In the genomic region with DNA sequence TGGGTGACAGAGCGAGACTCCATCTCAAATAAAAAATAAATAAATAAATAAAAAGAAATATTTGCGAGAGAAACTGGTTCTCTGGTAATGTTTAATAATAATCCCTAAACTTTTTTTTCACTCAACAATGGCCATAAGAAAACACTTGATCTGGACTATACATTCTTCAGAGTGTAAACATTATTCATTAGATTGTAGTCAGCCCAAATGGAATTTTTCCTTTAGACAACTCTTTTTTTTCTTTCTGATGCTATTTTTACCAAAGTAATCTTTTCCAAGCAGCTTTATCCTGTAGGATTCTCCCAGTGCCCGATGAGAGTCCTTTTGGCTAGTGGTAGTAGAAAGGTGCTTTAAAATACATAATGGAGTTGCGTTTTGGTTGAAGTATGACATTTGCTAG, we compare ENCODE assay signal across 24 cellular contexts.
"Had no signal": no experiment of that assay in that cellular context is flagged by ENCODE, and none has a peak within 500 bp of the region (broad histone marks: within the 10 kb centered on the region; RNA-seq: fewer than 3 reads in every experiment).

No MANE protein-coding gene starts in this region.

- H3K27ac Mint-ChIP-seq: activated CD4-positive, alpha-beta T cell treated with anti-CD3 and anti-CD28 coated beads for 36 hours; activated CD8-positive, alpha-beta T cell treated with anti-CD3 and anti-CD28 coated beads, Interleukin-2, amount 10 ng/mL, durations not matched to agents 7 days and 5 days; activated naive CD8-positive, alpha-beta T cell treated with anti-CD3 and anti-CD28 coated beads, Interleukin-2, amount 10 ng/mL, durations not matched to agents 7 days and 5 days had no signal

- H3K4me3 ChIP-seq: adrenal gland, body of pancreas had no signal

- H3K4me2 ChIP-seq: SK-N-SH had no signal

- H3K27ac ChIP-seq: adrenal gland, body of pancreas, WERI-Rb-1 had no signal

- H3K9me3 Mint-ChIP-seq: activated naive CD8-positive, alpha-beta T cell treated with anti-CD3 and anti-CD28 coated beads, Interleukin-2, amount 10 ng/mL, durations not matched to agents 7 days and 5 days; central memory CD8-positive, alpha-beta T cell had no signal

- H3K9ac ChIP-seq: SK-N-SH had no signal

- H3K27me3 ChIP-seq: adrenal gland, body of pancreas had no signal

- H3K36me3 ChIP-seq: adrenal gland, WERI-Rb-1 had no signal

- H3K27me3 Mint-ChIP-seq: activated CD4-positive, alpha-beta T cell treated with anti-CD3 and anti-CD28 coated beads for 36 hours; activated naive CD8-positive, alpha-beta T cell treated with anti-CD3 and anti-CD28 coated beads, Interleukin-2, amount 10 ng/mL, durations not matched to agents 7 days and 5 days; central memory CD8-positive, alpha-beta T cell had no signal

- H3K9me3 ChIP-seq: adrenal gland, body of pancreas, SK-N-SH had no signal

- H3K36me3 Mint-ChIP-seq: activated naive CD8-positive, alpha-beta T cell treated with anti-CD3 and anti-CD28 coated beads, Interleukin-2, amount 10 ng/mL, durations not matched to agents 7 days and 5 days had no signal

- H3K4me3 Mint-ChIP-seq: activated CD4-positive, alpha-beta T cell treated with anti-CD3 and anti-CD28 coated beads for 36 hours; activated CD8-positive, alpha-beta T cell treated with anti-CD3 and anti-CD28 coated beads, Interleukin-2, amount 10 ng/mL, durations not matched to agents 7 days and 5 days; activated naive CD8-positive, alpha-beta T cell treated with anti-CD3 and anti-CD28 coated beads, Interleukin-2, amount 10 ng/mL, durations not matched to agents 7 days and 5 days; central memory CD8-positive, alpha-beta T cell had no signal

- H3K4me1 Mint-ChIP-seq: activated CD4-positive, alpha-beta T cell treated with anti-CD3 and anti-CD28 coated beads for 36 hours; activated naive CD8-positive, alpha-beta T cell treated with anti-CD3 and anti-CD28 coated beads, Interleukin-2, amount 10 ng/mL, durations not matched to agents 7 days and 5 days; central memory CD8-positive, alpha-beta T cell had no signal

- DNase-seq: activated CD4-positive, alpha-beta T cell treated with anti-CD3 and anti-CD28 coated beads for 36 hours; activated CD4-positive, alpha-beta T cell treated with anti-CD3 and anti-CD28 coated beads, Interleukin-2, amount 50 U/mL, for 1 hour; activated CD8-positive, alpha-beta memory T cell treated with anti-CD3 and anti-CD28 coated beads, Interleukin-2, amount 50 U/mL, for 48 hours; activated CD8-positive, alpha-beta T cell treated with anti-CD3 and anti-CD28 coated beads, Interleukin-2, amount 10 ng/mL, durations not matched to agents 7 days and 5 days; activated naive CD4-positive, alpha-beta T cell treated with anti-CD3 and anti-CD28 coated beads, Interleukin-2, amount 50 U/mL, for 16 hours; activated naive CD8-positive, alpha-beta T cell treated with anti-CD3 and anti-CD28 coated beads, Interleukin-2, amount 10 ng/mL, durations not matched to agents 7 days and 5 days; activated T-cell treated with anti-CD3 and anti-CD28 coated beads, Interleukin-2, amount 50 U/mL, for 1 hour; adrenal gland; anterior cingulate cortex; body of pancreas; KG1; NCI-H1105; NCI-H1436; NCI-H1694 treated with DMSO at 0.1 percent for 48 hours; NCI-H2029 treated with DMSO at 0.1 percent for 48 hours; NCI-H345; NCI-H510A; NCI-H526 treated with DMSO at 0.1 percent for 48 hours; NCI-H82; SK-N-SH; T-helper 1 cell; WERI-Rb-1 had no signal

- ATAC-seq: activated CD4-positive, alpha-beta T cell treated with anti-CD3 and anti-CD28 coated beads for 36 hours; activated CD8-positive, alpha-beta T cell treated with anti-CD3 and anti-CD28 coated beads, Interleukin-2, amount 10 ng/mL, durations not matched to agents 7 days and 5 days; body of pancreas; Right ventricle myocardium inferior had no signal
